Comparison of ENCODE assay signal across 12 cellular contexts in genomic region chr18:29164020-29164706, GRCh38.
DNase-seq lines count a peak whose midpoint lies in the region; ATAC-seq, FAIRE-seq and TF ChIP-seq lines count a peak whose summit lies in the region.
"Had no signal": no experiment of that assay in that cellular context is flagged by ENCODE, and none has a peak within 500 bp of the region (broad histone marks: within the 10 kb centered on the region; RNA-seq: fewer than 3 reads in every experiment).

No MANE protein-coding gene starts in this region.

- H2AFZ ChIP-seq in K562 (ENCODE audit: low read depth, low read length), result no peak overlapping the region

- intact Hi-C loops in Right ventricle myocardium superior (cut with DNase I), result no loop called here
- intact Hi-C loops in cardiac septum (cut with DNase I), result no loop called here
- intact Hi-C loops in K562 (cut with micrococcal nuclease), result no loop called here

- CTCF ChIA-PET in K562 (lab: Yijun Ruan, JAX; ENCODE audit: low intra/inter-chr PET ratio), result no interaction called here
- CTCF ChIA-PET in GM10248 (lab: Yijun Ruan, JAX), result no interaction called here

- TF ChIP-seq POLR2A in K562 (conservative IDR thresholded peaks at IDR 0.05), result no peak

- no TSS peak for BruUV-seq in K562 (replicated peaks; lab: Mats Ljungman, UMichigan)

- WGBS in K562 (ENCODE audit: insufficient coverage, low coverage, missing lambda C conversion rate), result 5% methylated on average over 1 of the region's 1 CpG

- no peak overlapping the region for H3K9ac ChIP-seq in K562 (ENCODE audit: insufficient read depth in 1 of 2, low read depth in 2 of 2, low read length in 2 of 2)

- POLR2A ChIA-PET in K562 (lab: Yijun Ruan, JAX) (no interaction called here), GM10248 (lab: Yijun Ruan, JAX) (no interaction called here)

- FAIRE-seq in K562 (lab: Jason Lieb, UNC), result no peak
- FAIRE-seq: HTR-8/SVneo had no signal

- TF ChIP-seq RAD21 in K562 (CRISPR knock-in tag; conservative IDR thresholded peaks at IDR 0.05 in 1 of 2, IDR thresholded peaks at IDR 0.05 in 1 of 2), result no peak

- H3K27me3 ChIP-seq in K562 (ENCODE audit: control insufficient read depth in 2 of 2, insufficient read depth in 2 of 2, low read length in 2 of 2), result no peaks in the 10 kb centered on the region

- no peaks in the 10 kb centered on the region for H3K4me1 ChIP-seq in K562 (replicated peaks in 1 of 2; ENCODE audit: control insufficient read depth in 2 of 2, insufficient read depth in 2 of 2, low read length in 2 of 2)

- DNase-seq in Right ventricle myocardium superior, result no peak
- DNase-seq in cardiac septum (ENCODE audit: low spot score), result no peak
- no peak for DNase-seq in K562 (ENCODE audit: extremely low read depth in 1 of 4, low spot score in 3 of 4)
- peak; percentile 91 for DNase-seq in iris pigment epithelial cell (ENCODE audit: low read depth)
- DNase-seq in glutamatergic neuron, result no peak
- DNase-seq in superior temporal gyrus (ENCODE audit: extremely low spot score), result no peak
- no peak for DNase-seq in GM10248 (ENCODE audit: extremely low spot score)
- DNase-seq: activated CD4-positive, alpha-beta T cell treated with anti-CD3 and anti-CD28 coated beads, Interleukin-2, amount 50 U/mL, for 4 hours; AML-193; OCI-M1 had no signal

- TF ChIP-seq EP300 in K562 (IDR thresholded peaks at IDR 0.05; ENCODE audit: low read length), result no peak

- H3K4me1 Mint-ChIP-seq in glutamatergic neuron (ENCODE audit: low read depth, unreplicated experiment), result no peaks in the 10 kb centered on the region

- no peak overlapping the region for H3K27ac ChIP-seq in K562 (ENCODE audit: extremely low read depth, low read depth, low read length)

- no peak overlapping the region for H3K4me3 Mint-ChIP-seq in glutamatergic neuron (ENCODE audit: unreplicated experiment)

- no peaks in the 10 kb centered on the region for H4K20me1 ChIP-seq in K562 (replicated peaks; ENCODE audit: control insufficient read depth, insufficient read depth, low read length)

- H3K36me3 Mint-ChIP-seq in glutamatergic neuron (ENCODE audit: unreplicated experiment), result no peaks in the 10 kb centered on the region

- in situ Hi-C loops in K562 (cut with MboI), result no loop called here

- H3K9me1 ChIP-seq in K562 (ENCODE audit: control insufficient read depth, insufficient read depth, low read length), result no peaks in the 10 kb centered on the region

- no peaks in the 10 kb centered on the region for H3K36me3 ChIP-seq in K562 (ENCODE audit: control insufficient read depth, insufficient read depth, low read length)

- no peaks in the 10 kb centered on the region for H3K27me3 Mint-ChIP-seq in glutamatergic neuron (ENCODE audit: unreplicated experiment)

- no peak overlapping the region for H3K4me3 ChIP-seq in K562

- peak; percentile 48 for ATAC-seq in Right ventricle myocardium superior (ENCODE audit: poor library complexity)
- ATAC-seq in K562, result no peak
- ATAC-seq in HG03439 (IDR thresholded peaks at IDR 0.05; ENCODE audit: unreplicated experiment), result no peak

- no peak for TF ChIP-seq CTCF in K562 (IDR thresholded peaks at IDR 0.05 in 2 of 3, conservative IDR thresholded peaks at IDR 0.05 in 1 of 3; ENCODE audit: insufficient read depth in 2 of 3, low read depth in 1 of 3, low read length in 3 of 3)
- no peak for TF ChIP-seq CTCF in glutamatergic neuron (IDR thresholded peaks at IDR 0.05; ENCODE audit: partially characterized antibody, unreplicated experiment)
- no peak for TF ChIP-seq CTCF in GM10248 (IDR thresholded peaks at IDR 0.05; ENCODE audit: control extremely low read depth, extremely low read depth, low read depth, missing control alignments)

- no peak overlapping the region for H3K4me2 ChIP-seq in K562 (ENCODE audit: insufficient read depth, low read length)

- no peaks in the 10 kb centered on the region for H3K79me2 ChIP-seq in K562 (ENCODE audit: control insufficient read depth, insufficient read depth, low read length)

- H3K9me3 Mint-ChIP-seq in glutamatergic neuron (ENCODE audit: unreplicated experiment), result peaks cover 2% of the 10 kb centered on the region

- no peaks in the 10 kb centered on the region for H3K9me3 ChIP-seq in K562 (replicated peaks; ENCODE audit: control insufficient read depth, insufficient read depth, low read depth, low read length)

- no peak overlapping the region for H3K27ac Mint-ChIP-seq in glutamatergic neuron (ENCODE audit: unreplicated experiment)

TF ChIP-seq in K562, 482 proteins besides CTCF, POLR2A, EP300 and RAD21:
- TF ChIP-seq, protein P1, sequence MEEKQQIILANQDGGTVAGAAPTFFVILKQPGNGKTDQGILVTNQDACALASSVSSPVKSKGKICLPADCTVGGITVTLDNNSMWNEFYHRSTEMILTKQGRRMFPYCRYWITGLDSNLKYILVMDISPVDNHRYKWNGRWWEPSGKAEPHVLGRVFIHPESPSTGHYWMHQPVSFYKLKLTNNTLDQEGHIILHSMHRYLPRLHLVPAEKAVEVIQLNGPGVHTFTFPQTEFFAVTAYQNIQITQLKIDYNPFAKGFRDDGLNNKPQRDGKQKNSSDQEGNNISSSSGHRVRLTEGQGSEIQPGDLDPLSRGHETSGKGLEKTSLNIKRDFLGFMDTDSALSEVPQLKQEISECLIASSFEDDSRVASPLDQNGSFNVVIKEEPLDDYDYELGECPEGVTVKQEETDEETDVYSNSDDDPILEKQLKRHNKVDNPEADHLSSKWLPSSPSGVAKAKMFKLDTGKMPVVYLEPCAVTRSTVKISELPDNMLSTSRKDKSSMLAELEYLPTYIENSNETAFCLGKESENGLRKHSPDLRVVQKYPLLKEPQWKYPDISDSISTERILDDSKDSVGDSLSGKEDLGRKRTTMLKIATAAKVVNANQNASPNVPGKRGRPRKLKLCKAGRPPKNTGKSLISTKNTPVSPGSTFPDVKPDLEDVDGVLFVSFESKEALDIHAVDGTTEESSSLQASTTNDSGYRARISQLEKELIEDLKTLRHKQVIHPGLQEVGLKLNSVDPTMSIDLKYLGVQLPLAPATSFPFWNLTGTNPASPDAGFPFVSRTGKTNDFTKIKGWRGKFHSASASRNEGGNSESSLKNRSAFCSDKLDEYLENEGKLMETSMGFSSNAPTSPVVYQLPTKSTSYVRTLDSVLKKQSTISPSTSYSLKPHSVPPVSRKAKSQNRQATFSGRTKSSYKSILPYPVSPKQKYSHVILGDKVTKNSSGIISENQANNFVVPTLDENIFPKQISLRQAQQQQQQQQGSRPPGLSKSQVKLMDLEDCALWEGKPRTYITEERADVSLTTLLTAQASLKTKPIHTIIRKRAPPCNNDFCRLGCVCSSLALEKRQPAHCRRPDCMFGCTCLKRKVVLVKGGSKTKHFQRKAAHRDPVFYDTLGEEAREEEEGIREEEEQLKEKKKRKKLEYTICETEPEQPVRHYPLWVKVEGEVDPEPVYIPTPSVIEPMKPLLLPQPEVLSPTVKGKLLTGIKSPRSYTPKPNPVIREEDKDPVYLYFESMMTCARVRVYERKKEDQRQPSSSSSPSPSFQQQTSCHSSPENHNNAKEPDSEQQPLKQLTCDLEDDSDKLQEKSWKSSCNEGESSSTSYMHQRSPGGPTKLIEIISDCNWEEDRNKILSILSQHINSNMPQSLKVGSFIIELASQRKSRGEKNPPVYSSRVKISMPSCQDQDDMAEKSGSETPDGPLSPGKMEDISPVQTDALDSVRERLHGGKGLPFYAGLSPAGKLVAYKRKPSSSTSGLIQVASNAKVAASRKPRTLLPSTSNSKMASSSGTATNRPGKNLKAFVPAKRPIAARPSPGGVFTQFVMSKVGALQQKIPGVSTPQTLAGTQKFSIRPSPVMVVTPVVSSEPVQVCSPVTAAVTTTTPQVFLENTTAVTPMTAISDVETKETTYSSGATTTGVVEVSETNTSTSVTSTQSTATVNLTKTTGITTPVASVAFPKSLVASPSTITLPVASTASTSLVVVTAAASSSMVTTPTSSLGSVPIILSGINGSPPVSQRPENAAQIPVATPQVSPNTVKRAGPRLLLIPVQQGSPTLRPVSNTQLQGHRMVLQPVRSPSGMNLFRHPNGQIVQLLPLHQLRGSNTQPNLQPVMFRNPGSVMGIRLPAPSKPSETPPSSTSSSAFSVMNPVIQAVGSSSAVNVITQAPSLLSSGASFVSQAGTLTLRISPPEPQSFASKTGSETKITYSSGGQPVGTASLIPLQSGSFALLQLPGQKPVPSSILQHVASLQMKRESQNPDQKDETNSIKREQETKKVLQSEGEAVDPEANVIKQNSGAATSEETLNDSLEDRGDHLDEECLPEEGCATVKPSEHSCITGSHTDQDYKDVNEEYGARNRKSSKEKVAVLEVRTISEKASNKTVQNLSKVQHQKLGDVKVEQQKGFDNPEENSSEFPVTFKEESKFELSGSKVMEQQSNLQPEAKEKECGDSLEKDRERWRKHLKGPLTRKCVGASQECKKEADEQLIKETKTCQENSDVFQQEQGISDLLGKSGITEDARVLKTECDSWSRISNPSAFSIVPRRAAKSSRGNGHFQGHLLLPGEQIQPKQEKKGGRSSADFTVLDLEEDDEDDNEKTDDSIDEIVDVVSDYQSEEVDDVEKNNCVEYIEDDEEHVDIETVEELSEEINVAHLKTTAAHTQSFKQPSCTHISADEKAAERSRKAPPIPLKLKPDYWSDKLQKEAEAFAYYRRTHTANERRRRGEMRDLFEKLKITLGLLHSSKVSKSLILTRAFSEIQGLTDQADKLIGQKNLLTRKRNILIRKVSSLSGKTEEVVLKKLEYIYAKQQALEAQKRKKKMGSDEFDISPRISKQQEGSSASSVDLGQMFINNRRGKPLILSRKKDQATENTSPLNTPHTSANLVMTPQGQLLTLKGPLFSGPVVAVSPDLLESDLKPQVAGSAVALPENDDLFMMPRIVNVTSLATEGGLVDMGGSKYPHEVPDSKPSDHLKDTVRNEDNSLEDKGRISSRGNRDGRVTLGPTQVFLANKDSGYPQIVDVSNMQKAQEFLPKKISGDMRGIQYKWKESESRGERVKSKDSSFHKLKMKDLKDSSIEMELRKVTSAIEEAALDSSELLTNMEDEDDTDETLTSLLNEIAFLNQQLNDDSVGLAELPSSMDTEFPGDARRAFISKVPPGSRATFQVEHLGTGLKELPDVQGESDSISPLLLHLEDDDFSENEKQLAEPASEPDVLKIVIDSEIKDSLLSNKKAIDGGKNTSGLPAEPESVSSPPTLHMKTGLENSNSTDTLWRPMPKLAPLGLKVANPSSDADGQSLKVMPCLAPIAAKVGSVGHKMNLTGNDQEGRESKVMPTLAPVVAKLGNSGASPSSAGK (IDR thresholded peaks at IDR 0.05), result no peak
- peak; percentile 32; the same call in 1 of the 2 replicates for TF ChIP-seq FOSL1 (tag; conservative IDR thresholded peaks at IDR 0.05)
